In the genomic region with DNA sequence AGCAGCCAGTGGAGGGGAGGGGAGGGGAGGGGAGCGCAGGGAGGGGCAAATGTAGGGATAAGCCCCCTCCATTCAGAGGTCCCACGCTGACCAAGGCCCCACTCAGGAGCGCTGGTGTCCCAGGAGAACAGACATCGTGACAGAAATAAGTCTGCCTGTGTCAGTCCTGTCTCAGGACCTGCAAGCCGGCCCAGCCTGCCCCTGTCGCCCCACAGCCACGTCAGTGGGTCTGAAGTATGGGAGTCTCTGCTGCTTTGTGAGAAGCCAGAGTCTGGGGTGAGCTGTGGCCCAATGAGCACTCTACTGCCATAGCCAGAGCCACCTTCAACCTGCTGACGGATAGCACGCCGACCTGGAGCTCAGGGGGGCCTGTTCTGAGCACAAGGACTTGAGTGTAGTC, we compare ENCODE assay signal across 2 cellular contexts. TPM values are rescaled to one million over a fixed set of nuclear protein-coding genes. Genes with fewer than 3 reads are reported as not detected.
"Had no signal": no experiment of that assay in that cellular context is flagged by ENCODE, and none has a peak within 500 bp of the region (broad histone marks: within the 10 kb centered on the region; RNA-seq: fewer than 3 reads in every experiment).

No MANE protein-coding gene starts in this region.

RNA-seq across cellular contexts. Expression of a gene that starts 8.5 kb away (rescaled TPM):
- total RNA-seq: G401, GM12878 had no signal
- polyA plus RNA-seq: GM12878 had no signal
